Comparison of ENCODE assay signal across 9 cellular contexts in the genomic region with DNA sequence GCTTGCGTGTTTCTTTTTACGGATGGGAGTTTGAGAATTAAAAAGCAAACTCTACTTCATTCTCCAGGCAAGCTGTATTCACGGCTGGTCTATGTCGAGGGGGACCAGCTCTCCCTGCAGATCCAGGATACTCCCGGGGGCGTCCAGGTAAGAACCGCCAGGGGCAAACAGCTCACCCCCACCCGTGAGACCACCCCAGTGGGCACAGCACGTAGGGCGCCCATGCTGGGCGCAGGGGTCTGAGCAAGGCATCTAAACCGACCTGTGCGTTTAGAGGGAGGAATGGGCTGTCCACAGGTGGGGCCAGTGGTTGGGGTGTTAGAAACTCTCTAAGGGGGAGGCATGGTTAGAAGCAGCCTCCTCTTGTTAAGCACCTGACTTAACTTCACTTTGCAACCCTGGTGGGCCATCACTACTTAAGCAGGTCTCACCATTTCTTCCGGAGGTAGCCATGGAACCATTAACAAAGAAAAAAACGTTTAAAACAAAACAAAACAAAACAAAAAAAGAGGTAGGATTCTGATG. TPM values are rescaled to one million over a fixed set of nuclear protein-coding genes. Genes with fewer than 3 reads are reported as not detected.
DNase-seq lines count a peak whose midpoint lies in the region; ATAC-seq and TF ChIP-seq lines count a peak whose summit lies in the region.
"Had no signal": no experiment of that assay in that cellular context is flagged by ENCODE, and none has a peak within 500 bp of the region (broad histone marks: within the 10 kb centered on the region; RNA-seq: fewer than 3 reads in every experiment).

No MANE protein-coding gene starts in this region.

- H3K9ac ChIP-seq in iPS-18a (ENCODE audit: low read length), result no peak overlapping the region
- H3K9ac ChIP-seq in smooth muscle cell (ENCODE audit: low read depth), result no peak overlapping the region

- H3K27me3 Mint-ChIP-seq in activated T-helper 2 cell treated with anti-CD3 and anti-CD28 coated beads, Interferon-gamma antibody, Interleukin-2, Interleukin-4, amounts not matched to agents 10 μg/mL and 5 μg/mL and 100 μg/mL, durations not matched to agents 14 hours and 24 hours and 36 hours (ENCODE audit: low read depth), result peaks cover 47% of the 10 kb centered on the region

- H3K36me3 Mint-ChIP-seq in activated T-helper 2 cell treated with anti-CD3 and anti-CD28 coated beads, Interferon-gamma antibody, Interleukin-2, Interleukin-4, amounts not matched to agents 10 μg/mL and 5 μg/mL and 100 μg/mL, durations not matched to agents 14 hours and 24 hours and 36 hours (ENCODE audit: low read depth), result no peaks in the 10 kb centered on the region

- H3K36me3 ChIP-seq in HAP-1 (replicated peaks) (no peaks in the 10 kb centered on the region), iPS-18a (ENCODE audit: control insufficient read depth, low read depth, low read length) (no peaks in the 10 kb centered on the region), smooth muscle cell (ENCODE audit: low read depth) (no peaks in the 10 kb centered on the region)

- peak overlapping the region; percentile 95 for H2AFZ ChIP-seq in smooth muscle cell (ENCODE audit: low read depth)

- no peaks in the 10 kb centered on the region for H3K9me3 ChIP-seq in HAP-1
- H3K9me3 ChIP-seq in iPS-18a (ENCODE audit: control insufficient read depth, low read depth, low read length), result no peaks in the 10 kb centered on the region
- no peaks in the 10 kb centered on the region for H3K9me3 ChIP-seq in smooth muscle cell (replicated peaks; ENCODE audit: low read depth)

- H4K20me1 ChIP-seq in smooth muscle cell (ENCODE audit: low read depth), result no peaks in the 10 kb centered on the region

- H3F3A ChIP-seq in smooth muscle cell (ENCODE audit: low read depth), result no peaks in the 10 kb centered on the region

- peak overlapping the region; percentile 88 for H3K4me3 Mint-ChIP-seq in activated T-helper 2 cell treated with anti-CD3 and anti-CD28 coated beads, Interferon-gamma antibody, Interleukin-2, Interleukin-4, amounts not matched to agents 10 μg/mL and 5 μg/mL and 100 μg/mL, durations not matched to agents 14 hours and 24 hours and 36 hours (ENCODE audit: low read depth)

- H3K27ac ChIP-seq in iPS-18a (ENCODE audit: low read length) (no peak overlapping the region), smooth muscle cell (ENCODE audit: low read depth) (no peak overlapping the region)

- H3K27me3 ChIP-seq in HAP-1 (ENCODE audit: low read depth) (no peaks in the 10 kb centered on the region), iPS-18a (ENCODE audit: control insufficient read depth, insufficient read depth, low read length) (peaks cover 33% of the 10 kb centered on the region), smooth muscle cell (ENCODE audit: low read depth) (peaks cover 16% of the 10 kb centered on the region)

- intact Hi-C loops in activated T-helper 2 cell treated with anti-CD3 and anti-CD28 coated beads, Interferon-gamma antibody, Interleukin-2, Interleukin-4, amounts not matched to agents 10 μg/mL and 5 μg/mL and 100 μg/mL, durations not matched to agents 14 hours and 24 hours and 36 hours (cut with micrococcal nuclease), result loop anchor here (5.0 kb wide), 2 partner anchors 86 to 99 kb away; a partner anchor contains a TSS

- ATAC-seq in GM21717 (IDR thresholded peaks at IDR 0.05; ENCODE audit: unreplicated experiment), result no peak
- ATAC-seq in HG03342 (IDR thresholded peaks at IDR 0.05; ENCODE audit: unreplicated experiment), result no peak

- H3K4me2 ChIP-seq in smooth muscle cell, result peak overlapping the region; percentile 96

- DNase-seq in HAP-1 (ENCODE audit: low spot score in 2 of 2) (no peak), smooth muscle cell (lab: John Stamatoyannopoulos, UW; ENCODE audit: unreplicated experiment) (no peak), NCI-H82 (lab: John Stamatoyannopoulos, UW) (no peak), MV-4-11 (lab: John Stamatoyannopoulos, UW) (no peak)
- no peak for DNase-seq in activated T-helper 2 cell treated with anti-CD3 and anti-CD28 coated beads, Interferon-gamma antibody, Interleukin-2, Interleukin-4, amounts not matched to agents 10 μg/mL and 5 μg/mL and 100 μg/mL, durations not matched to agents 14 hours and 24 hours and 36 hours (ENCODE audit: low spot score)
- DNase-seq: NCI-H510A had no signal

- no peak overlapping the region for H3K27ac Mint-ChIP-seq in activated T-helper 2 cell treated with anti-CD3 and anti-CD28 coated beads, Interferon-gamma antibody, Interleukin-2, Interleukin-4, amounts not matched to agents 10 μg/mL and 5 μg/mL and 100 μg/mL, durations not matched to agents 14 hours and 24 hours and 36 hours

- 68% methylated on average over 15 of the region's 15 CpGs for WGBS in smooth muscle cell (ENCODE audit: low lambda C conversion rate)

- H3K4me1 ChIP-seq in HAP-1 (peaks cover 14% of the 10 kb centered on the region), iPS-18a (ENCODE audit: control insufficient read depth, low read depth, low read length) (no peaks in the 10 kb centered on the region), smooth muscle cell (ENCODE audit: low read depth) (peaks cover 3% of the 10 kb centered on the region)

- H3K4me1 Mint-ChIP-seq in activated T-helper 2 cell treated with anti-CD3 and anti-CD28 coated beads, Interferon-gamma antibody, Interleukin-2, Interleukin-4, amounts not matched to agents 10 μg/mL and 5 μg/mL and 100 μg/mL, durations not matched to agents 14 hours and 24 hours and 36 hours (ENCODE audit: low read depth), result peaks cover 9% of the 10 kb centered on the region

- in situ Hi-C loops in HAP-1 (cut with MboI; ENCODE audit: low sequenced_read_pairs), result no loop called here

- no peaks in the 10 kb centered on the region for H3K79me2 ChIP-seq in smooth muscle cell (ENCODE audit: low read depth)

- TF ChIP-seq CTCF in smooth muscle cell (IDR thresholded peaks at IDR 0.05; ENCODE audit: borderline replicate concordance, insufficient read depth, poor library complexity, severe bottlenecking), result no peak

- H3K9me3 Mint-ChIP-seq in activated T-helper 2 cell treated with anti-CD3 and anti-CD28 coated beads, Interferon-gamma antibody, Interleukin-2, Interleukin-4, amounts not matched to agents 10 μg/mL and 5 μg/mL and 100 μg/mL, durations not matched to agents 14 hours and 24 hours and 36 hours, result no peaks in the 10 kb centered on the region

- H3K4me3 ChIP-seq in HAP-1, result peak overlapping the region; percentile 56
- H3K4me3 ChIP-seq in iPS-18a (ENCODE audit: low read length), result peak overlapping the region; percentile 71
- peak overlapping the region; percentile 81 for H3K4me3 ChIP-seq in smooth muscle cell

RNA-seq across cellular contexts. Expression of a gene that starts 1.0 kb away (rescaled TPM):
- 1.3 and 1.7 TPM in 2 replicates for total RNA-seq in activated T-helper 2 cell treated with anti-CD3 and anti-CD28 coated beads, Interferon-gamma antibody, Interleukin-2, Interleukin-4, amounts not matched to agents 10 μg/mL and 5 μg/mL and 100 μg/mL, durations not matched to agents 14 hours and 24 hours and 36 hours
- 1.9 and 2.9 TPM in 2 replicates for total RNA-seq in smooth muscle cell
- polyA plus RNA-seq in smooth muscle cell, result 0.30 TPM in 1 of 2 replicates, not detected in the other

RNA-seq across cellular contexts. Expression of a gene that starts 20.3 kb away (rescaled TPM):
- total RNA-seq in activated T-helper 2 cell treated with anti-CD3 and anti-CD28 coated beads, Interferon-gamma antibody, Interleukin-2, Interleukin-4, amounts not matched to agents 10 μg/mL and 5 μg/mL and 100 μg/mL, durations not matched to agents 14 hours and 24 hours and 36 hours, result 1,112 and 1,127 TPM in 2 replicates
- 1,167 and 1,191 TPM in 2 replicates for total RNA-seq in smooth muscle cell
- polyA plus RNA-seq in smooth muscle cell, result 361 and 374 TPM in 2 replicates
